ENCODE assay signal across 20 cellular contexts in genomic region chr7:207418-208127, GRCh38. TPM values are rescaled to one million over a fixed set of nuclear protein-coding genes. Genes with fewer than 3 reads are reported as not detected.
A peak's percentile ranks its signal among the peaks of the same experiment; 100 is the strongest.
DNase-seq lines count a peak whose midpoint lies in the region; ATAC-seq, FAIRE-seq and TF ChIP-seq lines count a peak whose summit lies in the region.
"Had no signal": no experiment of that assay in that cellular context is flagged by ENCODE, and none has a peak within 500 bp of the region (broad histone marks: within the 10 kb centered on the region; RNA-seq: fewer than 3 reads in every experiment).

No MANE protein-coding gene starts in this region.

- no peaks in the 10 kb centered on the region for H3K27me3 ChIP-seq in SK-N-SH (ENCODE audit: insufficient read depth)
- H3K27me3 ChIP-seq: ascending aorta, tibial nerve had no signal

- TF ChIP-seq RAD21 in SK-N-SH (IDR thresholded peaks at IDR 0.05; ENCODE audit: low read length), result no peak

- H2AFZ ChIP-seq in SK-N-SH (ENCODE audit: low read depth), result no peak overlapping the region

- H3K9me3 ChIP-seq in SK-N-SH, result no peaks in the 10 kb centered on the region
- H3K9me3 ChIP-seq: ascending aorta, tibial nerve had no signal

- no peaks in the 10 kb centered on the region for H4K20me1 ChIP-seq in SK-N-SH (ENCODE audit: insufficient read depth)

- no peaks in the 10 kb centered on the region for H3K36me3 Mint-ChIP-seq in memory B cell
- H3K36me3 Mint-ChIP-seq: CD8-positive, alpha-beta memory T cell had no signal

- CTCF ChIA-PET in SK-N-SH (lab: Yijun Ruan, JAX), result interaction anchor here (1.0 to 1.5 kb wide), 2 partner anchors 10 to 13 kb away, joined by 3 to 5 read pairs; no protein-coding TSS in a partner anchor

- no peak overlapping the region for H3K4me2 ChIP-seq in SK-N-SH

- no peaks in the 10 kb centered on the region for H3K79me2 ChIP-seq in SK-N-SH (ENCODE audit: insufficient read depth)

- H3K27ac Mint-ChIP-seq in memory B cell, result peak overlapping the region; percentile 40
- H3K27ac Mint-ChIP-seq: dendritic cell treated with granulocyte-macrophage colony-stimulating factor and Interleukin-4, amounts not matched to agents 40 ng/mL and 50 ng/mL, for 4 days had no signal

- no peak overlapping the region for H3K9ac ChIP-seq in SK-N-SH

- WGBS in SK-N-SH (ENCODE audit: low lambda C conversion rate), result 90% methylated on average over 39 of the region's 39 CpGs

- ATAC-seq in SK-N-SH treated with all-trans-retinoic acid at 6 μM for 48 hours, result no peak
- ATAC-seq in memory B cell (ENCODE audit: low read depth), result no peak
- ATAC-seq: GM12878 had no signal

- H3F3A ChIP-seq in SK-N-SH (replicated peaks; ENCODE audit: insufficient read depth), result peaks cover 6% of the 10 kb centered on the region

- no peaks in the 10 kb centered on the region for H3K4me1 ChIP-seq in SK-N-SH (ENCODE audit: control insufficient read depth in 1 of 2, insufficient read depth in 2 of 2, low read depth in 1 of 2, low read length in 1 of 2)
- H3K4me1 ChIP-seq: ascending aorta, tibial nerve had no signal

- FAIRE-seq in D721Med (lab: Jason Lieb, UNC), result no peak
- FAIRE-seq: GM12878 had no signal

- no peaks in the 10 kb centered on the region for H3K9me3 Mint-ChIP-seq in memory B cell
- H3K9me3 Mint-ChIP-seq: CD8-positive, alpha-beta memory T cell; dendritic cell treated with granulocyte-macrophage colony-stimulating factor and Interleukin-4, amounts not matched to agents 40 ng/mL and 50 ng/mL, for 4 days had no signal

- no peaks in the 10 kb centered on the region for H3K36me3 ChIP-seq in SK-N-SH (replicated peaks in 1 of 2; ENCODE audit: control insufficient read depth in 1 of 2, insufficient read depth in 2 of 2, low read length in 1 of 2)

- TF ChIP-seq EP300 in SK-N-SH (IDR thresholded peaks at IDR 0.05; ENCODE audit: borderline replicate concordance in 1 of 2, low read depth in 1 of 2, low read length in 1 of 2), result no peak

- H3K27ac ChIP-seq in SK-N-SH (ENCODE audit: low read depth in 2 of 2, low read length in 1 of 2), result no peak overlapping the region
- H3K27ac ChIP-seq: ascending aorta, tibial nerve had no signal

- H3K4me3 ChIP-seq in SK-N-SH (ENCODE audit: low read depth in 2 of 2, low read length in 1 of 2) (no peak overlapping the region), choroid plexus epithelial cell (ENCODE audit: low read depth, low read length) (no peak overlapping the region)
- H3K4me3 ChIP-seq: ascending aorta, GM12878, tibial nerve had no signal

- H3K27me3 Mint-ChIP-seq in memory B cell, result peaks cover 3% of the 10 kb centered on the region
- H3K27me3 Mint-ChIP-seq: dendritic cell treated with granulocyte-macrophage colony-stimulating factor and Interleukin-4, amounts not matched to agents 40 ng/mL and 50 ng/mL, for 4 days had no signal

- DNase-seq in SK-N-SH, result no peak
- no peak for DNase-seq in choroid plexus epithelial cell (ENCODE audit: low read depth)
- no peak for DNase-seq in memory B cell (ENCODE audit: low spot score in 2 of 2)
- DNase-seq in NCI-H748 treated with DMSO at 0.1 percent for 48 hours (lab: John Stamatoyannopoulos, UW), result no peak
- DNase-seq in RKO (ENCODE audit: low spot score), result no peak
- no peak for DNase-seq in superior temporal gyrus (ENCODE audit: extremely low spot score)
- DNase-seq in D721Med (ENCODE audit: insufficient read length, low spot score), result no peak
- DNase-seq: 8988T; activated CD4-positive, alpha-beta T cell treated with anti-CD3 and anti-CD28 coated beads for 48 hours; activated CD8-positive, alpha-beta memory T cell treated with anti-CD3 and anti-CD28 coated beads, Interleukin-2, amount 50 U/mL, for 48 hours; activated naive CD4-positive, alpha-beta T cell treated with Interleukin-2 at 50 U/mL for 16 hours; CD8-positive, alpha-beta memory T cell; HCEC 1CT; NCI-H1436; SHP77 treated with DMSO at 0.1 percent for 48 hours had no signal

- no peaks in the 10 kb centered on the region for H3K9me2 ChIP-seq in SK-N-SH

- no peak overlapping the region for H3K4me3 Mint-ChIP-seq in memory B cell
- H3K4me3 Mint-ChIP-seq: CD8-positive, alpha-beta memory T cell; dendritic cell treated with granulocyte-macrophage colony-stimulating factor and Interleukin-4, amounts not matched to agents 40 ng/mL and 50 ng/mL, for 4 days had no signal

- peak; percentile 37 for TF ChIP-seq CTCF in SK-N-SH (IDR thresholded peaks at IDR 0.05)
- peak; percentile 59 for TF ChIP-seq CTCF in choroid plexus epithelial cell (conservative IDR thresholded peaks at IDR 0.05; ENCODE audit: low read depth, low read length)
- no peak for TF ChIP-seq CTCF in D721Med (IDR thresholded peaks at IDR 0.05; ENCODE audit: insufficient read depth, missing control alignments)

- POLR2A ChIA-PET in SK-N-SH (lab: Yijun Ruan, JAX), result no interaction called here

- H3K4me1 Mint-ChIP-seq in memory B cell, result peaks cover 2% of the 10 kb centered on the region
- H3K4me1 Mint-ChIP-seq: CD8-positive, alpha-beta memory T cell had no signal

TF ChIP-seq in SK-N-SH, 30 proteins besides CTCF, POLR2A, EP300 and RAD21 (continues in another document):
- TF ChIP-seq GATA2 (CRISPR knock-in tag; IDR thresholded peaks at IDR 0.05) (no peak), SMC3 (IDR thresholded peaks at IDR 0.05; ENCODE audit: low read depth, low read length) (no peak), MAX (IDR thresholded peaks at IDR 0.05; ENCODE audit: low read depth) (no peak), GABPA (IDR thresholded peaks at IDR 0.05; ENCODE audit: low read depth) (no peak), REST (IDR thresholded peaks at IDR 0.05; ENCODE audit: low read depth, low read length) (no peak), EZH2phosphoT487 (IDR thresholded peaks at IDR 0.05; ENCODE audit: borderline replicate concordance, low read depth) (no peak)

TF ChIP-seq in SK-N-SH treated with all-trans-retinoic acid at 6 μM for 48 hours, 23 proteins besides CTCF, POLR2A, EP300 and RAD21 (continues in another document):
- no peak for TF ChIP-seq CSRNP3 (CRISPR knock-in tag; IDR thresholded peaks at IDR 0.05)
- no peak for TF ChIP-seq TCF4 (CRISPR knock-in tag; IDR thresholded peaks at IDR 0.05; ENCODE audit: borderline replicate concordance)
- no peak for TF ChIP-seq ZNF8 (CRISPR knock-in tag; IDR thresholded peaks at IDR 0.05)
- TF ChIP-seq OSR1 (CRISPR knock-in tag; IDR thresholded peaks at IDR 0.05), result no peak
- no peak for TF ChIP-seq CREB5 (CRISPR knock-in tag; IDR thresholded peaks at IDR 0.05; ENCODE audit: low read depth)
- no peak for TF ChIP-seq SNAI2 (CRISPR knock-in tag; IDR thresholded peaks at IDR 0.05)
- no peak for TF ChIP-seq ZFP3 (CRISPR knock-in tag; IDR thresholded peaks at IDR 0.05)
- TF ChIP-seq PATZ1 (CRISPR knock-in tag; IDR thresholded peaks at IDR 0.05; ENCODE audit: borderline replicate concordance), result no peak
- TF ChIP-seq POU6F1 (CRISPR knock-in tag; IDR thresholded peaks at IDR 0.05; ENCODE audit: borderline replicate concordance, low read depth), result no peak

RNA-seq across cellular contexts. Expression of gene FAM20C, which starts 15.2 kb away (rescaled TPM):
- 6.8 and 12.7 TPM in 2 replicates for polyA plus RNA-seq in SK-N-SH (2012; rRNA removed)
- 5.8 and 10.0 TPM in 2 replicates for polyA plus RNA-seq in SK-N-SH (2012; cell fraction: cytosol; rRNA removed)
- polyA plus RNA-seq in SK-N-SH (2012; cell fraction: nucleus; rRNA removed), result 11.8 and 16.7 TPM in 2 replicates
- polyA plus RNA-seq: CD8-positive, alpha-beta memory T cell; GM12878 had no signal
